8 cellular contexts compared by ENCODE assay signal in the genomic region with DNA sequence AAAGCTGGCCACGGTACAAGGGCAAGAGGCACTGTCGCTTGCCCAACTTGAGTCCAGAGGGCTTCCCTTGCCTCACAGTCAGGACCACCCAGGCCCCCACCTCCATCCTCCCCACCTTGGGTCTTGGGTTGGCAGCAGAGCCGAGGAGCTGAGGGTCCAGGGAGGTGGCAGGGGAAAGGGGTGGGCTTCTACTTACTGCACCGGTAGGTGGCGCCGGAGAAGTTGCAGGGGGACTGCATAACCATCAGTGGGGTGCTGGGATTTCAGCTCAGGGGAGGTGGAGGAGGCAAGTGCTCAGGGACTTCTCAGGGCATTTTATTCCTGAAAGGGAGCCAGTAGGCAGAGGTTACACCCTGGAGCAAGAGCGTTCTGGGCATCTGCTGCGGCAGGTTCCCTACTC. TPM values are rescaled to one million over a fixed set of nuclear protein-coding genes. Genes with fewer than 3 reads are reported as not detected.
A peak's percentile ranks its signal among the peaks of the same experiment; 100 is the strongest.
DNase-seq lines count a peak whose midpoint lies in the region; ATAC-seq and TF ChIP-seq lines count a peak whose summit lies in the region.

No MANE protein-coding gene starts in this region.

- CTCF ChIA-PET in A673 (lab: Charles Lee), result interaction anchor here (0.7 to 2.3 kb wide), 4 partner anchors 10 to 44 kb away, joined by 3 to 11 read pairs (median 4); a partner anchor contains a TSS
- CTCF ChIA-PET in HEK293T (lab: Yijun Ruan, JAX), result interaction anchor here (0.5 to 2.1 kb wide), 13 partner anchors 8 to 476 kb away, joined by 3 to 15 read pairs (median 4); no protein-coding TSS in a partner anchor
- CTCF ChIA-PET in activated CD4-positive, alpha-beta memory T cell treated with anti-CD3 and anti-CD28 coated beads, Interleukin-2, amount 10 ng/mL, durations not matched to agents 7 days and 5 days (lab: Charles Lee), result interaction anchor here (0.8 to 3.8 kb wide), 7 partner anchors 9 to 158 kb away, joined by 3 to 15 read pairs (median 3); no protein-coding TSS in a partner anchor

- POLR2A ChIA-PET in A673 (lab: Charles Lee; ENCODE audit: low non-redundant PET) (no interaction called here), HEK293T (lab: Yijun Ruan, JAX) (interaction anchor here (1.2 to 4.6 kb wide), 2 partner anchors 10 to 15 kb away, joined by 4 to 27 read pairs; no protein-coding TSS in a partner anchor)
- POLR2A ChIA-PET in activated CD4-positive, alpha-beta memory T cell treated with anti-CD3 and anti-CD28 coated beads, Interleukin-2, amount 10 ng/mL, durations not matched to agents 7 days and 5 days (lab: Charles Lee), result interaction anchor here (3.8 kb wide), 1 partner anchor 11 kb away, joined by 18 read pairs; no protein-coding TSS in a partner anchor

- H3K4me1 Mint-ChIP-seq in activated CD4-positive, alpha-beta memory T cell treated with anti-CD3 and anti-CD28 coated beads, Interleukin-2, amount 10 ng/mL, durations not matched to agents 7 days and 5 days, result peaks cover 13% of the 10 kb centered on the region

- no peaks in the 10 kb centered on the region for H3K9me3 Mint-ChIP-seq in activated CD4-positive, alpha-beta memory T cell treated with anti-CD3 and anti-CD28 coated beads, Interleukin-2, amount 10 ng/mL, durations not matched to agents 7 days and 5 days

- H3K27ac Mint-ChIP-seq in activated CD4-positive, alpha-beta memory T cell treated with anti-CD3 and anti-CD28 coated beads, Interleukin-2, amount 10 ng/mL, durations not matched to agents 7 days and 5 days, result no peak overlapping the region

- TF ChIP-seq CTCF in A673 (conservative IDR thresholded peaks at IDR 0.05; ENCODE audit: low read depth, low read length) (peak; percentile 84), fibroblast of villous mesenchyme (IDR thresholded peaks at IDR 0.05; ENCODE audit: insufficient read depth, low read depth, low read length) (peak; percentile 72), retinal pigment epithelial cell (conservative IDR thresholded peaks at IDR 0.05; ENCODE audit: low read depth, low read length) (peak; percentile 79)

- H3K4me3 Mint-ChIP-seq in activated CD4-positive, alpha-beta memory T cell treated with anti-CD3 and anti-CD28 coated beads, Interleukin-2, amount 10 ng/mL, durations not matched to agents 7 days and 5 days, result no peak overlapping the region

- H3K27ac ChIP-seq in A673 (ENCODE audit: low read depth, low read length, poor library complexity, severe bottlenecking), result no peak overlapping the region
- no peak overlapping the region for H3K27ac ChIP-seq in effector memory CD4-positive, alpha-beta T cell (ENCODE audit: insufficient read depth, low read length, poor library complexity, severe bottlenecking)

- H3K4me3 ChIP-seq in A673 (ENCODE audit: low read depth, low read length, poor library complexity, severe bottlenecking) (no peak overlapping the region), fibroblast of villous mesenchyme (ENCODE audit: low read depth, low read length) (no peak overlapping the region), retinal pigment epithelial cell (ENCODE audit: low read length) (no peak overlapping the region)
- no peak overlapping the region for H3K4me3 ChIP-seq in effector memory CD4-positive, alpha-beta T cell (ENCODE audit: insufficient read depth, low read depth, low read length, poor library complexity, severe bottlenecking)

- H3K36me3 Mint-ChIP-seq in activated CD4-positive, alpha-beta memory T cell treated with anti-CD3 and anti-CD28 coated beads, Interleukin-2, amount 10 ng/mL, durations not matched to agents 7 days and 5 days (ENCODE audit: low read depth), result no peaks in the 10 kb centered on the region

- H3K27me3 ChIP-seq in A673 (replicated peaks; ENCODE audit: insufficient read depth, low read depth, low read length, poor library complexity), result no peaks in the 10 kb centered on the region
- H3K27me3 ChIP-seq in effector memory CD4-positive, alpha-beta T cell (replicated peaks; ENCODE audit: control insufficient read depth, insufficient read depth, low read length, poor library complexity, severe bottlenecking), result no peaks in the 10 kb centered on the region

- peak; percentile 72 for DNase-seq in A673 (ENCODE audit: low spot score)
- DNase-seq in HEK293T (ENCODE audit: extremely low spot score), result peak; percentile 67
- DNase-seq in activated CD4-positive, alpha-beta memory T cell treated with anti-CD3 and anti-CD28 coated beads, Interleukin-2, amount 10 ng/mL, durations not matched to agents 7 days and 5 days, result peak; percentile 32
- DNase-seq in fibroblast of villous mesenchyme (ENCODE audit: low read depth), result peak; percentile 47
- no peak for DNase-seq in retinal pigment epithelial cell (ENCODE audit: low read depth)
- no peak for DNase-seq in SKM-1 (lab: John Stamatoyannopoulos, UW; ENCODE audit: unreplicated experiment)
- no peak for DNase-seq in effector memory CD4-positive, alpha-beta T cell

- no peaks in the 10 kb centered on the region for H3K27me3 Mint-ChIP-seq in activated CD4-positive, alpha-beta memory T cell treated with anti-CD3 and anti-CD28 coated beads, Interleukin-2, amount 10 ng/mL, durations not matched to agents 7 days and 5 days

- peaks cover 8% of the 10 kb centered on the region for H3K4me1 ChIP-seq in A673 (ENCODE audit: insufficient read depth, low read length, poor library complexity, severe bottlenecking)
- no peaks in the 10 kb centered on the region for H3K4me1 ChIP-seq in effector memory CD4-positive, alpha-beta T cell (ENCODE audit: control insufficient read depth, insufficient read depth, low read length, poor library complexity, severe bottlenecking)

- H3K9me3 ChIP-seq in A673 (ENCODE audit: low read depth, low read length, poor library complexity, severe bottlenecking), result no peaks in the 10 kb centered on the region
- no peaks in the 10 kb centered on the region for H3K9me3 ChIP-seq in effector memory CD4-positive, alpha-beta T cell (ENCODE audit: control insufficient read depth, low read length)

- no peak for ATAC-seq in HG03521 (IDR thresholded peaks at IDR 0.05; ENCODE audit: unreplicated experiment)

- H3K36me3 ChIP-seq in A673 (ENCODE audit: insufficient read depth, low read length, poor library complexity, severe bottlenecking), result no peaks in the 10 kb centered on the region
- H3K36me3 ChIP-seq in effector memory CD4-positive, alpha-beta T cell (ENCODE audit: control insufficient read depth, insufficient read depth, low read length), result no peaks in the 10 kb centered on the region

- intact Hi-C loops in A673 (cut with micrococcal nuclease; ENCODE audit: unreplicated experiment), result no loop called here

- BruUV-seq in A673 (replicated peaks; lab: Mats Ljungman, UMichigan), result no TSS peak

TF ChIP-seq in HEK293T, 16 proteins besides CTCF, POLR2A, EP300 and RAD21:
- TF ChIP-seq BHLHE40 (IDR thresholded peaks at IDR 0.05; ENCODE audit: borderline replicate concordance) (no peak), TARDBP (IDR thresholded peaks at IDR 0.05) (no peak), NFRKB (IDR thresholded peaks at IDR 0.05) (no peak), L3MBTL2 (conservative IDR thresholded peaks at IDR 0.05) (no peak), SUZ12 (IDR thresholded peaks at IDR 0.05) (no peak), FOXA1 (IDR thresholded peaks at IDR 0.05) (no peak), FOXK2 (IDR thresholded peaks at IDR 0.05) (no peak), LEF1 (IDR thresholded peaks at IDR 0.05; ENCODE audit: borderline replicate concordance) (no peak), HDGF (IDR thresholded peaks at IDR 0.05; ENCODE audit: borderline replicate concordance) (no peak), SP1 (IDR thresholded peaks at IDR 0.05) (no peak), ARNT (IDR thresholded peaks at IDR 0.05) (no peak), ELF4 (IDR thresholded peaks at IDR 0.05) (no peak), ZNF384 (IDR thresholded peaks at IDR 0.05) (no peak), FOXM1 (IDR thresholded peaks at IDR 0.05; ENCODE audit: borderline replicate concordance) (no peak), CTBP1 (IDR thresholded peaks at IDR 0.05; ENCODE audit: borderline replicate concordance) (no peak)
- TF ChIP-seq, protein P1, sequence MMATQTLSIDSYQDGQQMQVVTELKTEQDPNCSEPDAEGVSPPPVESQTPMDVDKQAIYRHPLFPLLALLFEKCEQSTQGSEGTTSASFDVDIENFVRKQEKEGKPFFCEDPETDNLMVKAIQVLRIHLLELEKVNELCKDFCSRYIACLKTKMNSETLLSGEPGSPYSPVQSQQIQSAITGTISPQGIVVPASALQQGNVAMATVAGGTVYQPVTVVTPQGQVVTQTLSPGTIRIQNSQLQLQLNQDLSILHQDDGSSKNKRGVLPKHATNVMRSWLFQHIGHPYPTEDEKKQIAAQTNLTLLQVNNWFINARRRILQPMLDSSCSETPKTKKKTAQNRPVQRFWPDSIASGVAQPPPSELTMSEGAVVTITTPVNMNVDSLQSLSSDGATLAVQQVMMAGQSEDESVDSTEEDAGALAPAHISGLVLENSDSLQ (IDR thresholded peaks at IDR 0.05), result no peak

RNA-seq across cellular contexts. Expression of a gene that starts 44.0 kb away (rescaled TPM):
- total RNA-seq in A673 (2021) (2.8 and 3.5 TPM in 2 replicates), fibroblast of villous mesenchyme (3.9 TPM in 2 replicates)
- total RNA-seq in activated CD4-positive, alpha-beta memory T cell treated with anti-CD3 and anti-CD28 coated beads, Interleukin-2, amount 10 ng/mL, durations not matched to agents 7 days and 5 days, result 10 to 100 TPM; 10.3 to 11.5 TPM

RNA-seq across cellular contexts. Expression of a gene that starts 56.8 kb away (rescaled TPM):
- total RNA-seq in A673 (2021), result 3.6 and 4.6 TPM in 2 replicates
- 1 to 10 TPM; 3.9 to 4.5 TPM for total RNA-seq in activated CD4-positive, alpha-beta memory T cell treated with anti-CD3 and anti-CD28 coated beads, Interleukin-2, amount 10 ng/mL, durations not matched to agents 7 days and 5 days
- total RNA-seq in fibroblast of villous mesenchyme, result 2.6 and 6.8 TPM in 2 replicates

Comparison
In these comparisons a context has a peak if more than half of its experiments do, and no peak if none do; other contexts are left out.
1. DNase-seq: peak in A673 (single experiment), HEK293T (single experiment), activated CD4-positive, alpha-beta memory T cell treated with anti-CD3 and anti-CD28 coated beads, Interleukin-2, amount 10 ng/mL, durations not matched to agents 7 days and 5 days (single experiment) and fibroblast of villous mesenchyme (single experiment); none in retinal pigment epithelial cell (single experiment), SKM-1 (single experiment) and effector memory CD4-positive, alpha-beta T cell (0 of 3).
2. Peak in every context shown above with its lines, with median percentiles within 50 percentile points of each other: CTCF ChIP-seq.